ENCODE assay signal across 18 cellular contexts in the genomic region with DNA sequence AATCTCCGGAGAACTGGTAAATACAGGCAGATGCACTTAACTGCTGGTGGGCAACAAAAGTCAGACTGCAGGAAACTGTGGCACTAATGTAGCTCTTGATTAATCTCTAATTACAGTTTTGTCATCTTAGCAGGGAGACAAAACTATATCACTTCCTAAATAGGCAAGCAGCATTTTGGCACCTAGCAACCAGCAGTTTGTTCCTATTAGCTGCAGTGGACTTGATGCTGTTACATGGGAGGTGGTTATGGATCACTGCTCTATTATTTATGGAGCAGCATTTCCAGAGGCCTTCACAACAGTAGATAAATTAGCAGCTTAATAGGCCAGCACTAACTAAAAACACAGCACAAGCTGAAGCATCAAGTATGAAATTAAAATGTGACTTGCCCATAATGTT.
DNase-seq lines count a peak whose midpoint lies in the region; ATAC-seq and TF ChIP-seq lines count a peak whose summit lies in the region.
"Had no signal": no experiment of that assay in that cellular context is flagged by ENCODE, and none has a peak within 500 bp of the region (broad histone marks: within the 10 kb centered on the region; RNA-seq: fewer than 3 reads in every experiment).

No MANE protein-coding gene starts in this region.

- no peak overlapping the region for H3K27ac Mint-ChIP-seq in CD14-positive monocyte
- H3K27ac Mint-ChIP-seq: CD8-positive, alpha-beta memory T cell; nephron had no signal

- no peaks in the 10 kb centered on the region for H3K9me3 ChIP-seq in adipocyte (ENCODE audit: control insufficient read depth, low read length)

- intact Hi-C loops in CD14-positive monocyte (cut with micrococcal nuclease), result no loop called here

- no peaks in the 10 kb centered on the region for H3K27me3 ChIP-seq in adipocyte (replicated peaks; ENCODE audit: control insufficient read depth, insufficient read depth, low read length)
- H3K27me3 ChIP-seq: brain microvascular endothelial cell had no signal

- no peak for TF ChIP-seq CTCF in CD14-positive monocyte (IDR thresholded peaks at IDR 0.05)

- peaks cover 0 to 4% (median 0%) of the 10 kb centered on the region in 7 donors for H3K9me3 Mint-ChIP-seq in CD14-positive monocyte
- H3K9me3 Mint-ChIP-seq: nephron had no signal

- no peaks in the 10 kb centered on the region for H3K4me1 Mint-ChIP-seq in CD14-positive monocyte
- H3K4me1 Mint-ChIP-seq: CD8-positive, alpha-beta memory T cell had no signal

- no peaks in the 10 kb centered on the region for H3K36me3 Mint-ChIP-seq in CD14-positive monocyte
- H3K36me3 Mint-ChIP-seq: CD8-positive, alpha-beta memory T cell had no signal

- H3K4me1 ChIP-seq in adipocyte (ENCODE audit: control insufficient read depth, insufficient read depth, low read length), result no peaks in the 10 kb centered on the region

- no peaks in the 10 kb centered on the region for H3K36me3 ChIP-seq in adipocyte (ENCODE audit: control insufficient read depth, insufficient read depth, low read length, severe bottlenecking)
- H3K36me3 ChIP-seq: brain microvascular endothelial cell had no signal

- H3K9ac ChIP-seq in adipocyte (ENCODE audit: low read length), result no peak overlapping the region

- H3K4me3 ChIP-seq in adipocyte (ENCODE audit: low read length), result peak overlapping the region; percentile 65

- no peaks in the 10 kb centered on the region for H3K27me3 Mint-ChIP-seq in CD14-positive monocyte (ENCODE audit: low read depth in 3 of 3)
- H3K27me3 Mint-ChIP-seq: CD8-positive, alpha-beta memory T cell had no signal

- DNase-seq in NCI-H2171 treated with DMSO at 0.1 percent for 48 hours (lab: John Stamatoyannopoulos, UW) (peak; percentile 7), NCI-H2171 (lab: John Stamatoyannopoulos, UW) (no peak), NCI-H1930 (lab: John Stamatoyannopoulos, UW) (peak; percentile 86 to 87), adipocyte (ENCODE audit: low read depth) (no peak), CD14-positive monocyte (ENCODE audit: low spot score) (no peak), NCI-H2196 (lab: John Stamatoyannopoulos, UW; ENCODE audit: unreplicated experiment) (no peak)
- DNase-seq: activated CD8-positive, alpha-beta memory T cell treated with anti-CD3 and anti-CD28 coated beads for 24 hours; brain microvascular endothelial cell; CD8-positive, alpha-beta memory T cell; GOT3; left ventricle myocardium superior; NCI-H1048; stimulated activated CD4-positive, alpha-beta T cell treated with anti-CD3 and anti-CD28 coated beads, Interleukin-4, amount 100 ng/mL, for 24 hours; trophoblast cell had no signal

- H3K4me3 Mint-ChIP-seq in CD14-positive monocyte, result no peak overlapping the region
- H3K4me3 Mint-ChIP-seq: CD8-positive, alpha-beta memory T cell; nephron had no signal

- ATAC-seq in HG03175 (IDR thresholded peaks at IDR 0.05; ENCODE audit: unreplicated experiment), result no peak
- no peak for ATAC-seq in GM21381 (IDR thresholded peaks at IDR 0.05; ENCODE audit: unreplicated experiment)
- ATAC-seq: left ventricle myocardium superior, sciatic nerve had no signal

Comparison
In these comparisons a context has a peak if more than half of its experiments do, and no peak if none do; other contexts are left out.
1. DNase-seq: peak in NCI-H2171 treated with DMSO at 0.1 percent for 48 hours (single experiment) and NCI-H1930 (2 of 2); none in NCI-H2171 (single experiment), adipocyte (single experiment), CD14-positive monocyte (single experiment) and NCI-H2196 (single experiment).